Comparison of ENCODE assay signal across 8 cellular contexts in genomic region chr17:4412933-4413831, GRCh38. TPM values are rescaled to one million over a fixed set of nuclear protein-coding genes. Genes with fewer than 3 reads are reported as not detected.
A peak's percentile ranks its signal among the peaks of the same experiment; 100 is the strongest.
DNase-seq lines count a peak whose midpoint lies in the region; TF ChIP-seq lines count a peak whose summit lies in the region.

No MANE protein-coding gene starts in this region.

- no peaks in the 10 kb centered on the region for H3K9me2 ChIP-seq in MM.1S (replicated peaks; ENCODE audit: insufficient read depth, low read length)

- H3K4me1 ChIP-seq in MM.1S (ENCODE audit: low read length) (peaks cover 4% of the 10 kb centered on the region; the same call in 1 of the 2 replicates), neuronal stem cell (ENCODE audit: control insufficient read depth in 2 of 2, insufficient read depth in 1 of 2, low read depth in 1 of 2, low read length in 2 of 2) (peaks cover 0 to 2% of the 10 kb centered on the region in 2 donors)

- peak overlapping the region; percentile 62 for H3K4me3 Mint-ChIP-seq in stimulated activated naive CD8-positive, alpha-beta T cell treated with anti-CD3 and anti-CD28 coated beads, Interleukin-15, Interleukin-2, amounts not matched to agents 100 ng/mL and 50 ng/mL, for 24 hours

- H3K4ac ChIP-seq in neuronal stem cell (ENCODE audit: low read length), result no peak overlapping the region

- H3K9ac ChIP-seq in MM.1S (ENCODE audit: low read length) (no peak overlapping the region), neuronal stem cell (ENCODE audit: low read depth, low read length, poor library complexity) (no peak overlapping the region)

- no peak overlapping the region for H3K14ac ChIP-seq in neuronal stem cell (ENCODE audit: low read length)

- H2BK12ac ChIP-seq in neuronal stem cell (ENCODE audit: low read length), result no peak overlapping the region

- no peak overlapping the region for H4K8ac ChIP-seq in neuronal stem cell (ENCODE audit: low read depth, low read length)

- H3K9me3 Mint-ChIP-seq in stimulated activated naive CD8-positive, alpha-beta T cell treated with anti-CD3 and anti-CD28 coated beads, Interleukin-15, Interleukin-2, amounts not matched to agents 100 ng/mL and 50 ng/mL, for 24 hours, result no peaks in the 10 kb centered on the region

- DNase-seq in AG04449 (ENCODE audit: low read depth, low spot score) (peak; percentile 40), GM19240 (ENCODE audit: insufficient read length, low spot score) (peak; percentile 86), MM.1S (peak; percentile 91), SHP77 (lab: John Stamatoyannopoulos, UW) (peak; percentile 89 to 92), fibroblast of the aortic adventitia (ENCODE audit: low read depth) (peak; percentile 92), neuronal stem cell (ENCODE audit: low spot score) (peak; percentile 88)
- peak; percentile 83 to 93 for DNase-seq in activated T-helper 1 cell treated with anti-CD3 and anti-CD28 coated beads, Interleukin-2, amount 50 U/mL, for 16 hours (ENCODE audit: low read depth in 1 of 2, low spot score in 1 of 2)

- no peaks in the 10 kb centered on the region for H3K36me3 Mint-ChIP-seq in stimulated activated naive CD8-positive, alpha-beta T cell treated with anti-CD3 and anti-CD28 coated beads, Interleukin-15, Interleukin-2, amounts not matched to agents 100 ng/mL and 50 ng/mL, for 24 hours (ENCODE audit: low read depth)

- H2BK15ac ChIP-seq in neuronal stem cell (ENCODE audit: low read length), result no peak overlapping the region

- WGBS in neuronal stem cell (ENCODE audit: extremely low coverage in 2 of 2, insufficient read length in 2 of 2, insufficient replicate concordance in 1 of 2), 2 donors, result no CpG with 5 or more reads among the region's 27 CpGs

- POLR2A ChIA-PET in AG04449 (lab: Yijun Ruan, JAX), result interaction anchor here (0.6 kb wide), 1 partner anchor 9 kb away, joined by 3 read pairs; no protein-coding TSS in a partner anchor

- H3K27me3 ChIP-seq in MM.1S (replicated peaks; ENCODE audit: insufficient read depth, low read length), result no peaks in the 10 kb centered on the region
- H3K27me3 ChIP-seq in neuronal stem cell (ENCODE audit: control insufficient read depth in 3 of 3, insufficient read depth in 3 of 3, low read depth in 1 of 3, low read length in 3 of 3), result no peaks in the 10 kb centered on the region

- H3K9me3 ChIP-seq in MM.1S (replicated peaks; ENCODE audit: insufficient read depth, low read length), result no peaks in the 10 kb centered on the region
- H3K9me3 ChIP-seq in neuronal stem cell (replicated peaks in 1 of 2; ENCODE audit: control insufficient read depth in 2 of 2, insufficient read depth in 1 of 2, low read depth in 1 of 2, low read length in 2 of 2), result no peaks in the 10 kb centered on the region

- no peaks in the 10 kb centered on the region for H4K20me1 ChIP-seq in MM.1S (ENCODE audit: insufficient read depth, low read length)

- peak overlapping the region; percentile 45 for H3K27ac Mint-ChIP-seq in stimulated activated naive CD8-positive, alpha-beta T cell treated with anti-CD3 and anti-CD28 coated beads, Interleukin-15, Interleukin-2, amounts not matched to agents 100 ng/mL and 50 ng/mL, for 24 hours

- H2AK5ac ChIP-seq in neuronal stem cell (ENCODE audit: low read depth, low read length), result no peak overlapping the region

- H3K27ac ChIP-seq in MM.1S (ENCODE audit: low read length) (no peak overlapping the region), neuronal stem cell (replicated peaks; ENCODE audit: low read length) (no peak overlapping the region)

- H2AFZ ChIP-seq in MM.1S (ENCODE audit: low read length), result peak overlapping the region; percentile 86
- H2AFZ ChIP-seq in neuronal stem cell (ENCODE audit: low read length), result peak overlapping the region; percentile 74

- no peak overlapping the region for H4K91ac ChIP-seq in neuronal stem cell (ENCODE audit: low read depth, low read length, poor library complexity)

- TF ChIP-seq CTCF in AG04449 (IDR thresholded peaks at IDR 0.05; ENCODE audit: insufficient read depth, low read length, missing control alignments) (peak; percentile 95), MM.1S (IDR thresholded peaks at IDR 0.05; ENCODE audit: low read length) (peak; percentile 89), fibroblast of the aortic adventitia (IDR thresholded peaks at IDR 0.05; ENCODE audit: insufficient read depth, low read length) (peak; percentile 85)

- peak overlapping the region; percentile 53; the same call in 1 of the 2 replicates for H3K4me2 ChIP-seq in MM.1S (ENCODE audit: low read depth, low read length)
- no peak overlapping the region for H3K4me2 ChIP-seq in neuronal stem cell (ENCODE audit: insufficient read depth, low read length, poor library complexity, severe bottlenecking)

- no peak overlapping the region for H2BK5ac ChIP-seq in neuronal stem cell (ENCODE audit: low read length)

- no peak overlapping the region for H3K18ac ChIP-seq in neuronal stem cell (ENCODE audit: low read length)

- no peak overlapping the region; the same call in 1 of the 2 replicates for H3K4me3 ChIP-seq in AG04449 (ENCODE audit: low read depth, low read length)
- peak overlapping the region; percentile 36; the same call in 1 of the 2 replicates for H3K4me3 ChIP-seq in MM.1S (ENCODE audit: low read length)
- H3K4me3 ChIP-seq in fibroblast of the aortic adventitia (ENCODE audit: low read depth, low read length), result no peak overlapping the region
- H3K4me3 ChIP-seq in neuronal stem cell (ENCODE audit: low read length in 2 of 2), result no peak overlapping the region

- H3K36me3 ChIP-seq in MM.1S (replicated peaks; ENCODE audit: insufficient read depth, low read length) (no peaks in the 10 kb centered on the region), neuronal stem cell (replicated peaks in 1 of 2; ENCODE audit: control insufficient read depth in 2 of 2, insufficient read depth in 2 of 2, low read length in 2 of 2) (no peaks in the 10 kb centered on the region)

- no peak overlapping the region for H2BK120ac ChIP-seq in neuronal stem cell (ENCODE audit: low read depth, low read length)

- H3K79me2 ChIP-seq in MM.1S (ENCODE audit: low read length), result no peaks in the 10 kb centered on the region

- no peaks in the 10 kb centered on the region for H3F3A ChIP-seq in MM.1S (ENCODE audit: insufficient read depth, low read length)

- H3K27me3 Mint-ChIP-seq in stimulated activated naive CD8-positive, alpha-beta T cell treated with anti-CD3 and anti-CD28 coated beads, Interleukin-15, Interleukin-2, amounts not matched to agents 100 ng/mL and 50 ng/mL, for 24 hours, result no peaks in the 10 kb centered on the region

- CTCF ChIA-PET in AG04449 (lab: Yijun Ruan, JAX), result interaction anchor here (0.6 to 14.5 kb wide), 23 partner anchors 8 to 346 kb away, joined by 3 to 223 read pairs (median 4); no protein-coding TSS in a partner anchor

- no peaks in the 10 kb centered on the region for H3K79me1 ChIP-seq in neuronal stem cell (ENCODE audit: low read depth, low read length)

- H3K23ac ChIP-seq in neuronal stem cell (ENCODE audit: low read depth, low read length, poor library complexity), result no peak overlapping the region

- peaks cover 4% of the 10 kb centered on the region for H3K4me1 Mint-ChIP-seq in stimulated activated naive CD8-positive, alpha-beta T cell treated with anti-CD3 and anti-CD28 coated beads, Interleukin-15, Interleukin-2, amounts not matched to agents 100 ng/mL and 50 ng/mL, for 24 hours (ENCODE audit: low read depth)

RNA-seq across cellular contexts. Expression of gene SPNS3, which starts 20.6 kb away (rescaled TPM):
- total RNA-seq in fibroblast of the aortic adventitia (ENCODE audit: low replicate concordance), result not detected in 2 replicates
- polyA plus RNA-seq in neuronal stem cell (2013, experiment 1 of 2), result 0.03 TPM
- polyA plus RNA-seq in neuronal stem cell (2013, experiment 2 of 2), result not detected

RNA-seq across cellular contexts. Expression of gene UBE2G1, which starts 46.7 kb away (rescaled TPM):
- total RNA-seq in fibroblast of the aortic adventitia (ENCODE audit: low replicate concordance), result 39.3 and 52.0 TPM in 2 replicates
- polyA plus RNA-seq in neuronal stem cell (2013, experiment 1 of 2), result 83.3 TPM
- polyA plus RNA-seq in neuronal stem cell (2013, experiment 2 of 2), result 83.6 TPM

Comparison
In these comparisons a context has a peak if more than half of its experiments do, and no peak if none do; other contexts are left out.
1. DNase-seq: peak in every context shown above with its lines; median percentile 92 in fibroblast of the aortic adventitia; 91 in MM.1S; 90 in SHP77; 88 in activated T-helper 1 cell treated with anti-CD3 and anti-CD28 coated beads, Interleukin-2, amount 50 U/mL, for 16 hours; 88 in neuronal stem cell; 86 in GM19240; 40 in AG04449.